ENCODE assay signal across 1 cellular context in genomic region chr3:78875431-78875830, GRCh38.
TF ChIP-seq lines count a peak whose summit lies in the region.

No MANE protein-coding gene starts in this region.

TF ChIP-seq in liver, 16 proteins besides CTCF, POLR2A, EP300 and RAD21 (continued from another document):
- TF ChIP-seq ZBTB33 (IDR thresholded peaks at IDR 0.05) = no peak
- no peak for TF ChIP-seq HNF4G (IDR thresholded peaks at IDR 0.05)
- no peak for TF ChIP-seq SP1 (IDR thresholded peaks at IDR 0.05)
- TF ChIP-seq MAX (IDR thresholded peaks at IDR 0.05) = no peak
- TF ChIP-seq NR2F2 (IDR thresholded peaks at IDR 0.05) = no peak
- no peak for TF ChIP-seq ATF3 (IDR thresholded peaks at IDR 0.05)
